ENCODE assay signal across 33 cellular contexts in the genomic region with DNA sequence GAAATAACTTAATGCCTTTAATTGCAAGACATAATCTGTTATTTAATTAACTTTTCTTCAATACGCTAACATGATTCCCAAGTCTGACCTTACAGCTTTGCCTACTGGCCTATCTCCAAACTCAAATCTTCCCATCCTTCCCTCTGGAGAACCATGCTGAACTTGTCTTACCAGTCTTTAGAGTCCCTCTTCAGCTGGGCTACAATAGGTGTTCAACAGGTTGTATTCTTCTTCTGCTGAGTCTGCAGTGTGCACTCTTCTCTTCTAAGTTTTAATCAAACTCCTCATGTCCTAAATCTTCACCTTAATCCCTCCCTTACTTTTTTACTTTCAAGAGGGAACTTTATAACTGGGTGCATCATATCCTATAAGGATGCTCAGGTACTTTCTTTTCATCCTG.
"Had no signal": no experiment of that assay in that cellular context is flagged by ENCODE, and none has a peak within 500 bp of the region (broad histone marks: within the 10 kb centered on the region; RNA-seq: fewer than 3 reads in every experiment).

No MANE protein-coding gene starts in this region.

- ATAC-seq: activated CD4-positive, alpha-beta T cell treated with anti-CD3 and anti-CD28 coated beads for 36 hours; activated CD8-positive, alpha-beta memory T cell treated with anti-CD3 and anti-CD28 coated beads, Interleukin-2, amount 10 ng/mL, durations not matched to agents 7 days and 5 days; activated CD8-positive, alpha-beta T cell treated with anti-CD3 and anti-CD28 coated beads, Interleukin-2, amount 10 ng/mL, durations not matched to agents 7 days and 5 days; activated naive CD8-positive, alpha-beta T cell treated with anti-CD3 and anti-CD28 coated beads, Interleukin-2, amount 50 U/mL, for 24 hours; body of pancreas; effector memory CD8-positive, alpha-beta T cell; foreskin keratinocyte; gastrocnemius medialis; heart left ventricle had no signal

- FAIRE-seq: endothelial cell of umbilical vein had no signal

- H3K27ac ChIP-seq: adrenal gland, body of pancreas, esophagus muscularis mucosa, foreskin keratinocyte, gastrocnemius medialis, heart left ventricle had no signal

- H3K27me3 Mint-ChIP-seq: activated CD4-positive, alpha-beta memory T cell treated with anti-CD3 and anti-CD28 coated beads for 36 hours; activated CD4-positive, alpha-beta T cell treated with anti-CD3 and anti-CD28 coated beads for 36 hours; activated CD4-positive, alpha-beta T cell treated with anti-CD3 and anti-CD28 coated beads, Interleukin-2, amount 10 ng/mL, durations not matched to agents 24 days and 14 days; activated CD8-positive, alpha-beta memory T cell treated with anti-CD3 and anti-CD28 coated beads, Interleukin-2, amount 10 ng/mL, durations not matched to agents 7 days and 5 days; activated naive CD4-positive, alpha-beta T cell treated with anti-CD3 and anti-CD28 coated beads, Interleukin-2, amount 50 U/mL, for 24 hours; activated naive CD8-positive, alpha-beta T cell treated with anti-CD3 and anti-CD28 coated beads for 36 hours; activated naive CD8-positive, alpha-beta T cell treated with anti-CD3 and anti-CD28 coated beads, Interleukin-2, amount 50 U/mL, for 24 hours; effector memory CD8-positive, alpha-beta T cell had no signal

- H3K4me3 Mint-ChIP-seq: activated CD4-positive, alpha-beta memory T cell treated with anti-CD3 and anti-CD28 coated beads for 36 hours; activated CD4-positive, alpha-beta T cell treated with anti-CD3 and anti-CD28 coated beads for 36 hours; activated CD4-positive, alpha-beta T cell treated with anti-CD3 and anti-CD28 coated beads, Interleukin-2, amount 10 ng/mL, durations not matched to agents 24 days and 14 days; activated CD8-positive, alpha-beta memory T cell treated with anti-CD3 and anti-CD28 coated beads, Interleukin-2, amount 10 ng/mL, durations not matched to agents 7 days and 5 days; activated CD8-positive, alpha-beta T cell treated with anti-CD3 and anti-CD28 coated beads, Interleukin-2, amount 10 ng/mL, durations not matched to agents 7 days and 5 days; activated naive CD4-positive, alpha-beta T cell treated with anti-CD3 and anti-CD28 coated beads for 36 hours; activated naive CD4-positive, alpha-beta T cell treated with anti-CD3 and anti-CD28 coated beads, Interleukin-2, amount 50 U/mL, for 24 hours; activated naive CD8-positive, alpha-beta T cell treated with anti-CD3 and anti-CD28 coated beads for 36 hours; activated naive CD8-positive, alpha-beta T cell treated with anti-CD3 and anti-CD28 coated beads, Interleukin-2, amount 50 U/mL, for 24 hours; activated T-helper 1 cell treated with anti-CD3 and anti-CD28 coated beads, Interleukin-12 subunit alpha, Interleukin-12 subunit beta, Interleukin-2, Interleukin-4 antibody, amounts not matched to agents 30 ng/mL and 10 ng/mL and 1 ng/mL, durations not matched to agents 14 hours and 24 hours and 36 hours; effector memory CD8-positive, alpha-beta T cell had no signal

- H3K9me3 Mint-ChIP-seq: activated CD4-positive, alpha-beta memory T cell treated with anti-CD3 and anti-CD28 coated beads for 36 hours; activated CD4-positive, alpha-beta T cell treated with anti-CD3 and anti-CD28 coated beads, Interleukin-2, amount 10 ng/mL, durations not matched to agents 24 days and 14 days; activated naive CD4-positive, alpha-beta T cell treated with anti-CD3 and anti-CD28 coated beads, Interleukin-2, amount 50 U/mL, for 24 hours; activated T-helper 1 cell treated with anti-CD3 and anti-CD28 coated beads, Interleukin-12 subunit alpha, Interleukin-12 subunit beta, Interleukin-2, Interleukin-4 antibody, amounts not matched to agents 30 ng/mL and 10 ng/mL and 1 ng/mL, durations not matched to agents 14 hours and 24 hours and 36 hours; activated T-helper 2 cell treated with anti-CD3 and anti-CD28 coated beads, Interferon-gamma antibody, Interleukin-2, Interleukin-4, amounts not matched to agents 10 μg/mL and 5 μg/mL and 100 μg/mL, durations not matched to agents 14 hours and 24 hours and 36 hours had no signal

- DNase-seq: activated CD4-positive, alpha-beta memory T cell treated with anti-CD3 and anti-CD28 coated beads for 36 hours; activated CD4-positive, alpha-beta T cell treated with anti-CD3 and anti-CD28 coated beads for 36 hours; activated CD4-positive, alpha-beta T cell treated with anti-CD3 and anti-CD28 coated beads, Interleukin-2, amount 10 ng/mL, durations not matched to agents 24 days and 14 days; activated CD4-positive, CD25-positive, alpha-beta regulatory T cell; activated CD4-positive, CD25-positive, alpha-beta regulatory T cell treated with anti-CD3 and anti-CD28 coated beads, Interleukin-2, amount 50 U/mL, for 72 hours; activated CD8-positive, alpha-beta memory T cell treated with anti-CD3 and anti-CD28 coated beads, Interleukin-2, amount 10 ng/mL, durations not matched to agents 7 days and 5 days; activated CD8-positive, alpha-beta memory T cell treated with anti-CD3 and anti-CD28 coated beads, Interleukin-2, amount 50 U/mL, for 4 hours; activated CD8-positive, alpha-beta T cell treated with anti-CD3 and anti-CD28 coated beads, Interleukin-2, amount 10 ng/mL, durations not matched to agents 7 days and 5 days; activated effector memory CD4-positive, alpha-beta T cell treated with anti-CD3 and anti-CD28 coated beads, Interleukin-2, amount 50 U/mL, for 16 hours; activated naive CD4-positive, alpha-beta T cell treated with anti-CD3 and anti-CD28 coated beads for 36 hours; activated naive CD8-positive, alpha-beta T cell treated with anti-CD3 and anti-CD28 coated beads for 36 hours; activated naive CD8-positive, alpha-beta T cell treated with anti-CD3 and anti-CD28 coated beads, Interleukin-2, amount 50 U/mL, for 24 hours; activated T-cell treated with anti-CD3 and anti-CD28 coated beads, Interleukin-2, amount 50 U/mL, for 1 hour; activated T-cell treated with anti-CD3 and anti-CD28 coated beads, Interleukin-2, amount 50 U/mL, for 48 hours; adrenal gland; amygdala; aorta; body of pancreas; caudate nucleus; cortex of kidney; dermis blood vessel endothelial cell; effector CD4-positive, alpha-beta T cell; effector memory CD8-positive, alpha-beta T cell; foreskin keratinocyte; gastrocnemius medialis; glutamatergic neuron; heart left ventricle; T-helper 2 cell had no signal

- H3K27me3 ChIP-seq: adrenal gland, body of pancreas, esophagus muscularis mucosa, foreskin keratinocyte, gastrocnemius medialis, heart left ventricle had no signal

- H3K27ac Mint-ChIP-seq: activated CD4-positive, alpha-beta memory T cell treated with anti-CD3 and anti-CD28 coated beads for 36 hours; activated CD4-positive, alpha-beta T cell treated with anti-CD3 and anti-CD28 coated beads for 36 hours; activated CD4-positive, alpha-beta T cell treated with anti-CD3 and anti-CD28 coated beads, Interleukin-2, amount 10 ng/mL, durations not matched to agents 24 days and 14 days; activated CD8-positive, alpha-beta memory T cell treated with anti-CD3 and anti-CD28 coated beads, Interleukin-2, amount 10 ng/mL, durations not matched to agents 7 days and 5 days; activated CD8-positive, alpha-beta T cell treated with anti-CD3 and anti-CD28 coated beads, Interleukin-2, amount 10 ng/mL, durations not matched to agents 7 days and 5 days; activated naive CD4-positive, alpha-beta T cell treated with anti-CD3 and anti-CD28 coated beads for 36 hours; activated naive CD4-positive, alpha-beta T cell treated with anti-CD3 and anti-CD28 coated beads, Interleukin-2, amount 50 U/mL, for 24 hours; activated naive CD8-positive, alpha-beta T cell treated with anti-CD3 and anti-CD28 coated beads for 36 hours; activated naive CD8-positive, alpha-beta T cell treated with anti-CD3 and anti-CD28 coated beads, Interleukin-2, amount 50 U/mL, for 24 hours; activated T-helper 1 cell treated with anti-CD3 and anti-CD28 coated beads, Interleukin-12 subunit alpha, Interleukin-12 subunit beta, Interleukin-2, Interleukin-4 antibody, amounts not matched to agents 30 ng/mL and 10 ng/mL and 1 ng/mL, durations not matched to agents 14 hours and 24 hours and 36 hours; activated T-helper 2 cell treated with anti-CD3 and anti-CD28 coated beads, Interferon-gamma antibody, Interleukin-2, Interleukin-4, amounts not matched to agents 10 μg/mL and 5 μg/mL and 100 μg/mL, durations not matched to agents 14 hours and 24 hours and 36 hours; effector memory CD8-positive, alpha-beta T cell had no signal

- H3K36me3 Mint-ChIP-seq: activated CD4-positive, alpha-beta memory T cell treated with anti-CD3 and anti-CD28 coated beads for 36 hours; activated CD8-positive, alpha-beta memory T cell treated with anti-CD3 and anti-CD28 coated beads, Interleukin-2, amount 10 ng/mL, durations not matched to agents 7 days and 5 days; activated naive CD4-positive, alpha-beta T cell treated with anti-CD3 and anti-CD28 coated beads, Interleukin-2, amount 50 U/mL, for 24 hours; activated naive CD8-positive, alpha-beta T cell treated with anti-CD3 and anti-CD28 coated beads for 36 hours had no signal

- H3K4me3 ChIP-seq: adrenal gland, body of pancreas, esophagus muscularis mucosa, gastrocnemius medialis, heart left ventricle had no signal

- H3K36me3 ChIP-seq: adrenal gland had no signal

- H3K4me1 ChIP-seq: adrenal gland, body of pancreas, esophagus muscularis mucosa, foreskin keratinocyte had no signal

- H3K4me1 Mint-ChIP-seq: activated CD4-positive, alpha-beta T cell treated with anti-CD3 and anti-CD28 coated beads for 36 hours; activated CD4-positive, alpha-beta T cell treated with anti-CD3 and anti-CD28 coated beads, Interleukin-2, amount 10 ng/mL, durations not matched to agents 24 days and 14 days; activated CD8-positive, alpha-beta memory T cell treated with anti-CD3 and anti-CD28 coated beads, Interleukin-2, amount 10 ng/mL, durations not matched to agents 7 days and 5 days; activated naive CD4-positive, alpha-beta T cell treated with anti-CD3 and anti-CD28 coated beads, Interleukin-2, amount 50 U/mL, for 24 hours; activated naive CD8-positive, alpha-beta T cell treated with anti-CD3 and anti-CD28 coated beads for 36 hours; activated naive CD8-positive, alpha-beta T cell treated with anti-CD3 and anti-CD28 coated beads, Interleukin-2, amount 50 U/mL, for 24 hours had no signal

- H3K9me3 ChIP-seq: adrenal gland, body of pancreas, esophagus muscularis mucosa, gastrocnemius medialis, heart left ventricle had no signal
